In genomic region chr2:194564422-194564821, GRCh38 we compare ENCODE assay signal across 19 cellular contexts.
"Had no signal": no experiment of that assay in that cellular context is flagged by ENCODE, and none has a peak within 500 bp of the region (broad histone marks: within the 10 kb centered on the region; RNA-seq: fewer than 3 reads in every experiment).

No MANE protein-coding gene starts in this region.

- DNase-seq: dermis blood vessel endothelial cell; dorsolateral prefrontal cortex; effector CD4-positive, alpha-beta T cell; effector memory CD4-positive, alpha-beta T cell; foreskin keratinocyte; glutamatergic neuron; head of caudate nucleus; heart right ventricle; hippocampal formation; left cardiac atrium; left lung; left ventricle myocardium superior; lower lobe of right lung; mesenchymal stem cell; mucosa of descending colon; naive B cell; naive thymus-derived CD8-positive, alpha-beta T cell had no signal

- H3K27me3 ChIP-seq: dorsolateral prefrontal cortex, esophagus muscularis mucosa, foreskin keratinocyte, heart right ventricle, left lung had no signal

- H3K36me3 ChIP-seq: esophagus muscularis mucosa, heart right ventricle, left lung, lower lobe of right lung had no signal

- H3K27ac ChIP-seq: coronary artery, dorsolateral prefrontal cortex, foreskin keratinocyte, heart right ventricle, left lung, lower lobe of right lung had no signal

- H3K9me3 ChIP-seq: esophagus muscularis mucosa, lower lobe of right lung, mucosa of descending colon had no signal

- H3K4me3 ChIP-seq: coronary artery, dorsolateral prefrontal cortex, esophagus muscularis mucosa, heart right ventricle, left lung, lower lobe of right lung, mucosa of descending colon had no signal

- H3K4me1 ChIP-seq: foreskin keratinocyte, heart right ventricle, left lung, lower lobe of right lung had no signal

- ATAC-seq: foreskin keratinocyte; heart right ventricle; left cardiac atrium; left lung; left ventricle myocardium superior; lower lobe of right lung; mucosa of descending colon; naive thymus-derived CD8-positive, alpha-beta T cell had no signal
